Comparison of ENCODE assay signal across 9 cellular contexts in genomic region chr7:121872831-121873764, GRCh38. TPM values are rescaled to one million over a fixed set of nuclear protein-coding genes. Genes with fewer than 3 reads are reported as not detected.
DNase-seq lines count a peak whose midpoint lies in the region; ATAC-seq and TF ChIP-seq lines count a peak whose summit lies in the region.
"Had no signal": no experiment of that assay in that cellular context is flagged by ENCODE, and none has a peak within 500 bp of the region (broad histone marks: within the 10 kb centered on the region; RNA-seq: fewer than 3 reads in every experiment).

PTPRZ1 (plus strand) TSS chr7:121873161; CDS start chr7:121873500, 339 bp downstream.

- H3K4me3 ChIP-seq in NT2/D1 (ENCODE audit: insufficient read length, low read depth), result peak within 1 kb of the TSS; percentile 70
- H3K4me3 ChIP-seq in upper lobe of left lung, result peak within 1 kb of the TSS; percentile 21 to 54 (median 46)

- ATAC-seq in activated CD8-positive, alpha-beta memory T cell treated with anti-CD3 and anti-CD28 coated beads, Interleukin-2, amount 10 ng/mL, durations not matched to agents 7 days and 5 days, result peak; percentile 20
- ATAC-seq in upper lobe of left lung (ENCODE audit: low FRiP score in 2 of 2) (peak; percentile 43 to 87), HG03025 (IDR thresholded peaks at IDR 0.05; ENCODE audit: low FRiP score, unreplicated experiment) (no peak), HG02884 (IDR thresholded peaks at IDR 0.05; ENCODE audit: unreplicated experiment) (no peak)

- CTCF ChIA-PET in activated CD8-positive, alpha-beta memory T cell treated with anti-CD3 and anti-CD28 coated beads, Interleukin-2, amount 10 ng/mL, durations not matched to agents 7 days and 5 days (lab: Charles Lee), result no interaction called here

- H3K27me3 Mint-ChIP-seq in activated CD8-positive, alpha-beta memory T cell treated with anti-CD3 and anti-CD28 coated beads, Interleukin-2, amount 10 ng/mL, durations not matched to agents 7 days and 5 days, result peaks cover 49% of the 10 kb centered on the region
- peaks cover 69% of the 10 kb centered on the region for H3K27me3 Mint-ChIP-seq in mesothelial cell of epicardium (ENCODE audit: low read depth)

- H3K36me3 ChIP-seq in NT2/D1 (ENCODE audit: insufficient read depth, insufficient read length, low read length), result no peaks in the 10 kb centered on the region
- no peaks in the 10 kb centered on the region for H3K36me3 ChIP-seq in upper lobe of left lung

- peak within 1 kb of the TSS; percentile 42 for H3K4me3 Mint-ChIP-seq in activated CD8-positive, alpha-beta memory T cell treated with anti-CD3 and anti-CD28 coated beads, Interleukin-2, amount 10 ng/mL, durations not matched to agents 7 days and 5 days
- H3K4me3 Mint-ChIP-seq in mesothelial cell of epicardium, result peak within 1 kb of the TSS; percentile 89
- H3K4me3 Mint-ChIP-seq: activated T-cell treated with anti-CD3 and anti-CD28 coated beads, Interleukin-2, amount 50 U/mL, for 4 hours had no signal

- H3K9ac ChIP-seq in NT2/D1 (ENCODE audit: insufficient read length, low read depth), result peak within 1 kb of the TSS; percentile 85

- peaks cover 23% of the 10 kb centered on the region for H3K27me3 ChIP-seq in NT2/D1 (ENCODE audit: insufficient read depth, insufficient read length)
- H3K27me3 ChIP-seq in upper lobe of left lung, result peaks cover 0 to 6% (median 0%) of the 10 kb centered on the region in 4 donors

- TF ChIP-seq CTCF in mesothelial cell of epicardium (IDR thresholded peaks at IDR 0.05; ENCODE audit: unreplicated experiment) (no peak), upper lobe of left lung (IDR thresholded peaks at IDR 0.05) (no peak)

- TF ChIP-seq EP300 in upper lobe of left lung (IDR thresholded peaks at IDR 0.05), result no peak

- no peaks in the 10 kb centered on the region for H3K9me3 ChIP-seq in NT2/D1 (ENCODE audit: insufficient read depth, low read length)
- H3K9me3 ChIP-seq in upper lobe of left lung, result no peaks in the 10 kb centered on the region

- H3K4me1 ChIP-seq in NT2/D1 (ENCODE audit: insufficient read depth, insufficient read length), result no peaks in the 10 kb centered on the region
- H3K4me1 ChIP-seq in upper lobe of left lung, result peaks cover 0 to 22% (median 3%) of the 10 kb centered on the region in 4 donors

- DNase-seq in activated CD8-positive, alpha-beta memory T cell treated with anti-CD3 and anti-CD28 coated beads, Interleukin-2, amount 10 ng/mL, durations not matched to agents 7 days and 5 days, result no peak
- DNase-seq in activated CD8-positive, alpha-beta memory T cell treated with anti-CD3 and anti-CD28 coated beads, Interleukin-2, amount 50 U/mL, for 48 hours, result no peak
- DNase-seq in NT2/D1 (ENCODE audit: low read depth, low spot score) (peak; percentile 57), epithelial cell of prostate (ENCODE audit: low read depth, low spot score) (no peak), mesothelial cell of epicardium (ENCODE audit: low spot score in 2 of 2, unreplicated experiment in 2 of 2) (peak; percentile 31 to 68), upper lobe of left lung (peak; percentile 20 to 87)
- DNase-seq: activated T-cell treated with anti-CD3 and anti-CD28 coated beads, Interleukin-2, amount 50 U/mL, for 4 hours had no signal

- H3K9me3 Mint-ChIP-seq in activated CD8-positive, alpha-beta memory T cell treated with anti-CD3 and anti-CD28 coated beads, Interleukin-2, amount 10 ng/mL, durations not matched to agents 7 days and 5 days (ENCODE audit: low read depth), result no peaks in the 10 kb centered on the region
- H3K9me3 Mint-ChIP-seq in mesothelial cell of epicardium, result peaks cover 4% of the 10 kb centered on the region
- H3K9me3 Mint-ChIP-seq: activated T-cell treated with anti-CD3 and anti-CD28 coated beads, Interleukin-2, amount 50 U/mL, for 4 hours had no signal

- peaks cover 7% of the 10 kb centered on the region for H3K4me1 Mint-ChIP-seq in activated CD8-positive, alpha-beta memory T cell treated with anti-CD3 and anti-CD28 coated beads, Interleukin-2, amount 10 ng/mL, durations not matched to agents 7 days and 5 days
- H3K4me1 Mint-ChIP-seq in mesothelial cell of epicardium, result peaks cover 16% of the 10 kb centered on the region

- H3K27ac ChIP-seq in epithelial cell of prostate (peak within 1 kb of the TSS; percentile 14), upper lobe of left lung (no peak within 1 kb of the TSS)

- TF ChIP-seq POLR2A in upper lobe of left lung (IDR thresholded peaks at IDR 0.05), result no peak

- H3K36me3 Mint-ChIP-seq in activated CD8-positive, alpha-beta memory T cell treated with anti-CD3 and anti-CD28 coated beads, Interleukin-2, amount 10 ng/mL, durations not matched to agents 7 days and 5 days, result peaks cover 3% of the 10 kb centered on the region
- H3K36me3 Mint-ChIP-seq in mesothelial cell of epicardium, result no peaks in the 10 kb centered on the region

- no peak within 1 kb of the TSS for H3K27ac Mint-ChIP-seq in activated CD8-positive, alpha-beta memory T cell treated with anti-CD3 and anti-CD28 coated beads, Interleukin-2, amount 10 ng/mL, durations not matched to agents 7 days and 5 days
- peak within 1 kb of the TSS; percentile 22 for H3K27ac Mint-ChIP-seq in mesothelial cell of epicardium

- WGBS in upper lobe of left lung, 2 donors, result 1 to 4% methylated on average over 30 to 61 of the region's 85 CpGs

RNA-seq across cellular contexts. Expression of gene PTPRZ1, which starts in this region (rescaled TPM):
- total RNA-seq in activated CD8-positive, alpha-beta memory T cell treated with anti-CD3 and anti-CD28 coated beads, Interleukin-2, amount 10 ng/mL, durations not matched to agents 7 days and 5 days, result not detected
- 2.8 to 3.4 TPM (median 3.0 TPM) in 3 replicates for total RNA-seq in mesothelial cell of epicardium
- 1 to 10 TPM in 5 of 6 donors, under 1 TPM in 1; 0.57 to 7.2 (median 1.2) TPM for total RNA-seq in upper lobe of left lung

Comparison
In these comparisons a context has a peak if more than half of its experiments do, and no peak if none do; other contexts are left out.
1. Peak in ATAC-seq in activated CD8-positive, alpha-beta memory T cell treated with anti-CD3 and anti-CD28 coated beads, Interleukin-2, amount 10 ng/mL, durations not matched to agents 7 days and 5 days; RNA of the gene not detected or under 1 TPM.
2. ATAC-seq: peak in upper lobe of left lung (2 of 2); none in HG03025 (single experiment) and HG02884 (single experiment).
3. DNase-seq: peak in NT2/D1 (single experiment), mesothelial cell of epicardium (2 of 2) and upper lobe of left lung (2 of 2); none in activated CD8-positive, alpha-beta memory T cell treated with anti-CD3 and anti-CD28 coated beads, Interleukin-2, amount 10 ng/mL, durations not matched to agents 7 days and 5 days (single experiment), activated CD8-positive, alpha-beta memory T cell treated with anti-CD3 and anti-CD28 coated beads, Interleukin-2, amount 50 U/mL, for 48 hours (single experiment) and epithelial cell of prostate (single experiment).